20 cellular contexts compared by ENCODE assay signal in the genomic region with DNA sequence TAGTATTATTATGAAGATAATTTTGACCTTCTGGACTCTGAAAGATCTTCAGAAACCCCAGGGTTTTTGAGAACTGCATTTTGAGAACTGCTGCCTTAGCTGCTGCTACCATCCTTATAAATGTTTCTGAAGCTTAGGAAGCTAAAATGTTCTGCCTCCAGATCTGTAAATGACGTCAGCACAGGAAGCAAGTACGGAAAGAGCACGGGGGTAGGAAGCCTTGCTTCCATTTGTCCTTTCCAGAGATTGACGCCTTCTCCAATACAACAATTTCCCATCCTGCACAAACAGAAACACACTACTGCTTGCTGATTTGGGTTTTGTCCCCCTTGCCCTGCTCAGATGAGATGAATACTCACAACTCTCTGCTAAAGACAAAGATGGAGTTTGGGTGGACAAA.
"Had no signal": no experiment of that assay in that cellular context is flagged by ENCODE, and none has a peak within 500 bp of the region (broad histone marks: within the 10 kb centered on the region; RNA-seq: fewer than 3 reads in every experiment).

No MANE protein-coding gene starts in this region.

- H3K27me3 Mint-ChIP-seq: naive thymus-derived CD8-positive, alpha-beta T cell; type B pancreatic cell had no signal

- DNase-seq: colonic mucosa; dorsolateral prefrontal cortex; effector CD8-positive, alpha-beta T cell; gastrocnemius medialis; heart right ventricle; hypothalamus; kidney glomerular epithelial cell; mucosa of descending colon; naive thymus-derived CD8-positive, alpha-beta T cell; posterior cingulate gyrus; small intestine; stimulated activated CD4-positive, alpha-beta T cell treated with anti-CD3 and anti-CD28 coated beads, Interleukin-12 subunit alpha, Interleukin-12 subunit beta, amount 100 ng/mL, for 4 hours; stimulated activated naive CD8-positive, alpha-beta T cell treated with anti-CD3 and anti-CD28 coated beads, Interleukin-15, Interleukin-2, amounts not matched to agents 100 U/mL and 50 U/mL, for 24 hours; thyroid gland had no signal

- H3K4me1 Mint-ChIP-seq: neural crest cell had no signal

- H3K4me3 ChIP-seq: colonic mucosa, dorsolateral prefrontal cortex, esophagus muscularis mucosa, gastrocnemius medialis, heart right ventricle, mucosa of descending colon, right atrium auricular region, suprapubic skin, thyroid gland had no signal

- H3K9me3 ChIP-seq: colonic mucosa, esophagus muscularis mucosa, gastrocnemius medialis, heart right ventricle, mucosa of descending colon, right atrium auricular region, suprapubic skin, thyroid gland had no signal

- H3K4me1 ChIP-seq: colonic mucosa, esophagus muscularis mucosa, gastrocnemius medialis, right atrium auricular region, suprapubic skin had no signal

- H3K4me3 Mint-ChIP-seq: naive thymus-derived CD8-positive, alpha-beta T cell; neural crest cell; type B pancreatic cell had no signal

- H3K9me3 Mint-ChIP-seq: naive thymus-derived CD8-positive, alpha-beta T cell; neural crest cell; type B pancreatic cell had no signal

- H3K27me3 ChIP-seq: colonic mucosa, dorsolateral prefrontal cortex, esophagus muscularis mucosa, gastrocnemius medialis, heart right ventricle, right atrium auricular region, suprapubic skin, thyroid gland had no signal

- H3K27ac ChIP-seq: colonic mucosa, dorsolateral prefrontal cortex, epithelial cell of prostate, esophagus muscularis mucosa, gastrocnemius medialis, heart right ventricle, right atrium auricular region, suprapubic skin, thyroid gland had no signal

- H3K27ac Mint-ChIP-seq: type B pancreatic cell had no signal

- ATAC-seq: gastrocnemius medialis; heart right ventricle; mucosa of descending colon; naive thymus-derived CD8-positive, alpha-beta T cell; stimulated activated naive CD8-positive, alpha-beta T cell treated with anti-CD3 and anti-CD28 coated beads, Interleukin-15, Interleukin-2, amounts not matched to agents 100 U/mL and 50 U/mL, for 24 hours had no signal
